13 cellular contexts compared by ENCODE assay signal in genomic region chr5:849651-850301, GRCh38. TPM values are rescaled to one million over a fixed set of nuclear protein-coding genes. Genes with fewer than 3 reads are reported as not detected.
DNase-seq lines count a peak whose midpoint lies in the region; ATAC-seq and TF ChIP-seq lines count a peak whose summit lies in the region.
"Had no signal": no experiment of that assay in that cellular context is flagged by ENCODE, and none has a peak within 500 bp of the region (broad histone marks: within the 10 kb centered on the region; RNA-seq: fewer than 3 reads in every experiment).

No MANE protein-coding gene starts in this region.

- H3K9me2 ChIP-seq in PC-3 (replicated peaks; ENCODE audit: low read length): no peaks in the 10 kb centered on the region

- DNase-seq in AG20443 (ENCODE audit: low spot score) (peak; percentile 56), PC-3 (peak; percentile 6), left ventricle myocardium inferior (peak; percentile 31), osteoblast (ENCODE audit: insufficient read length, low spot score, missing footprints) (peak; percentile 69), A673 (ENCODE audit: low spot score) (no peak), left lobe of liver (ENCODE audit: low spot score) (no peak), putamen (ENCODE audit: low spot score) (no peak)
- DNase-seq in stimulated activated CD4-positive, alpha-beta T cell treated with anti-CD3 and anti-CD28 coated beads, Interleukin-4, amount 100 ng/mL, for 24 hours: no peak
- DNase-seq: activated naive CD4-positive, alpha-beta T cell; MM.1S had no signal

- H3K79me2 ChIP-seq in PC-3 (ENCODE audit: low read length): no peaks in the 10 kb centered on the region
- no peaks in the 10 kb centered on the region for H3K79me2 ChIP-seq in osteoblast (ENCODE audit: insufficient read depth, low read length)

- intact Hi-C loops in PC-3 (cut with micrococcal nuclease): loop anchor here (5.0 kb wide), 1 partner anchor 177 kb away; no protein-coding TSS in a partner anchor
- intact Hi-C loops in left ventricle myocardium inferior (cut with micrococcal nuclease): no loop called here
- intact Hi-C loops in A673 (cut with micrococcal nuclease; ENCODE audit: unreplicated experiment): no loop called here

- no peaks in the 10 kb centered on the region for H3F3A ChIP-seq in PC-3 (ENCODE audit: low read length, unreplicated experiment)

- peak overlapping the region; percentile 65 for H2AFZ ChIP-seq in PC-3 (ENCODE audit: low read length)
- H2AFZ ChIP-seq in osteoblast (ENCODE audit: low read length): no peak overlapping the region

- POLR2A ChIA-PET in PC-3 (lab: Charles Lee; ENCODE audit: unreplicated experiment): no interaction called here
- POLR2A ChIA-PET in A673 (lab: Charles Lee; ENCODE audit: low non-redundant PET): no interaction called here

- H3K27ac ChIP-seq in PC-3 (ENCODE audit: low read length) (no peak overlapping the region), left ventricle myocardium inferior (replicated peaks) (peak overlapping the region; percentile 72), osteoblast (ENCODE audit: low read depth, low read length) (no peak overlapping the region), A673 (ENCODE audit: low read depth, low read length, poor library complexity, severe bottlenecking) (no peak overlapping the region)
- H3K27ac ChIP-seq: BLaER1, SK-N-MC had no signal

- no peaks in the 10 kb centered on the region for H3K36me3 ChIP-seq in PC-3 (ENCODE audit: low read depth, low read length)
- no peaks in the 10 kb centered on the region for H3K36me3 ChIP-seq in left ventricle myocardium inferior
- no peaks in the 10 kb centered on the region for H3K36me3 ChIP-seq in osteoblast (ENCODE audit: insufficient read depth, low read length)
- H3K36me3 ChIP-seq in A673 (ENCODE audit: insufficient read depth, low read length, poor library complexity, severe bottlenecking): no peaks in the 10 kb centered on the region
- H3K36me3 ChIP-seq: BLaER1 had no signal

- BruUV-seq in PC-3 (replicated peaks; lab: Mats Ljungman, UMichigan) (TSS peak; percentile 84), A673 (replicated peaks; lab: Mats Ljungman, UMichigan) (no TSS peak)

- peak overlapping the region; percentile 96 for H3K4me2 ChIP-seq in PC-3 (ENCODE audit: low read length)
- no peak overlapping the region for H3K4me2 ChIP-seq in osteoblast (ENCODE audit: insufficient read depth, low read length)
- H3K4me2 ChIP-seq: BLaER1 had no signal

- peaks cover 15% of the 10 kb centered on the region; the same call in 1 of the 2 replicates for H3K4me1 ChIP-seq in PC-3 (ENCODE audit: insufficient read depth, low read length)
- H3K4me1 ChIP-seq in left ventricle myocardium inferior: peaks cover 10% of the 10 kb centered on the region
- H3K4me1 ChIP-seq in osteoblast (ENCODE audit: insufficient read depth, low read length): no peaks in the 10 kb centered on the region
- H3K4me1 ChIP-seq in A673 (ENCODE audit: insufficient read depth, low read length, poor library complexity, severe bottlenecking): no peaks in the 10 kb centered on the region
- H3K4me1 ChIP-seq: BLaER1 had no signal

- TF ChIP-seq CTCF in PC-3 (conservative IDR thresholded peaks at IDR 0.05; ENCODE audit: low read depth, low read length) (no peak), left ventricle myocardium inferior (IDR thresholded peaks at IDR 0.05; ENCODE audit: borderline replicate concordance) (no peak), osteoblast (IDR thresholded peaks at IDR 0.05; ENCODE audit: extremely low read depth, low read depth, low read length) (no peak), A673 (conservative IDR thresholded peaks at IDR 0.05; ENCODE audit: low read depth, low read length) (no peak)

- no peaks in the 10 kb centered on the region for H3K9me3 ChIP-seq in PC-3 (ENCODE audit: low read length)
- H3K9me3 ChIP-seq in left ventricle myocardium inferior (replicated peaks): no peaks in the 10 kb centered on the region
- H3K9me3 ChIP-seq in osteoblast (ENCODE audit: low read depth, low read length): no peaks in the 10 kb centered on the region
- no peaks in the 10 kb centered on the region for H3K9me3 ChIP-seq in A673 (ENCODE audit: low read depth, low read length, poor library complexity, severe bottlenecking)
- H3K9me3 ChIP-seq: BLaER1 had no signal

- CTCF ChIA-PET in PC-3 (lab: Charles Lee) (no interaction called here), A673 (lab: Charles Lee) (no interaction called here)

- ATAC-seq in PC-3 (peak; percentile 31), left lobe of liver (no peak)
- ATAC-seq: activated CD4-positive, alpha-beta T cell treated with anti-CD3 and anti-CD28 coated beads for 36 hours had no signal

- H3K9ac ChIP-seq in PC-3 (ENCODE audit: low read length): peak overlapping the region; percentile 62
- H3K9ac ChIP-seq: BLaER1 had no signal

- no peaks in the 10 kb centered on the region for H4K20me1 ChIP-seq in PC-3 (ENCODE audit: low read length)
- H4K20me1 ChIP-seq in osteoblast (ENCODE audit: insufficient read depth, low read length): no peaks in the 10 kb centered on the region

- H3K4me3 ChIP-seq in PC-3 (ENCODE audit: low read length) (peak overlapping the region; percentile 73), left ventricle myocardium inferior (peak overlapping the region; percentile 63), osteoblast (ENCODE audit: insufficient read depth, low read length) (no peak overlapping the region), A673 (ENCODE audit: low read depth, low read length, poor library complexity, severe bottlenecking) (no peak overlapping the region)
- H3K4me3 ChIP-seq: BLaER1, SK-N-MC had no signal

- no peaks in the 10 kb centered on the region for H3K27me3 ChIP-seq in PC-3 (ENCODE audit: low read length)
- peaks cover 16% of the 10 kb centered on the region for H3K27me3 ChIP-seq in left ventricle myocardium inferior (ENCODE audit: low read depth)
- H3K27me3 ChIP-seq in osteoblast (ENCODE audit: insufficient read depth, low read length): peaks cover 5% of the 10 kb centered on the region
- H3K27me3 ChIP-seq in A673 (replicated peaks; ENCODE audit: insufficient read depth, low read depth, low read length, poor library complexity): no peaks in the 10 kb centered on the region
- H3K27me3 ChIP-seq: BLaER1 had no signal

RNA-seq across cellular contexts. Expression of gene ZDHHC11, which starts 1.0 kb away (rescaled TPM):
- total RNA-seq in PC-3 (2014; rRNA removed) (21.5 and 26.0 TPM in 2 replicates), left ventricle myocardium inferior (18.7 TPM), osteoblast (1.2 and 1.8 TPM in 2 replicates), A673 (2021) (45.5 and 47.3 TPM in 2 replicates), left lobe of liver (19.1 TPM)

RNA-seq across cellular contexts. Expression of gene BRD9, which starts 42.8 kb away (rescaled TPM):
- total RNA-seq in PC-3 (2014; rRNA removed) (50.4 and 64.7 TPM in 2 replicates), left ventricle myocardium inferior (23.6 TPM), osteoblast (29.8 and 35.8 TPM in 2 replicates), A673 (2021) (73.7 and 76.5 TPM in 2 replicates), left lobe of liver (19.0 TPM)

RNA-seq across cellular contexts. Expression of gene TRIP13, which starts 42.9 kb away (rescaled TPM):
- total RNA-seq in PC-3 (2014; rRNA removed) (56.4 and 69.0 TPM in 2 replicates), left ventricle myocardium inferior (0.44 TPM), osteoblast (3.8 and 4.0 TPM in 2 replicates), A673 (2021) (64.6 and 69.1 TPM in 2 replicates), left lobe of liver (1.0 TPM)

Comparison
In these comparisons a context has a peak if more than half of its experiments do, and no peak if none do; other contexts are left out.
1. DNase-seq: peak in AG20443 (single experiment), PC-3 (single experiment), left ventricle myocardium inferior (single experiment) and osteoblast (single experiment); none in stimulated activated CD4-positive, alpha-beta T cell treated with anti-CD3 and anti-CD28 coated beads, Interleukin-4, amount 100 ng/mL, for 24 hours (single experiment), A673 (single experiment), left lobe of liver (single experiment) and putamen (single experiment).
2. H3K4me3 ChIP-seq: peak in PC-3 (single experiment) and left ventricle myocardium inferior (single experiment); none in osteoblast (single experiment) and A673 (single experiment).
3. RNA of gene TRIP13, which starts 42.9 kb away (total RNA-seq): 64.6 to 69.1 TPM in A673 and 56.4 to 69.0 TPM in PC-3; 3.8 to 4.0 TPM in osteoblast, 1.0 TPM in left lobe of liver (single experiment) and 0.44 TPM in left ventricle myocardium inferior (single experiment); every median in the first group is over 10 times any median in the second.